ENCODE assay signal across 12 cellular contexts in the genomic region with DNA sequence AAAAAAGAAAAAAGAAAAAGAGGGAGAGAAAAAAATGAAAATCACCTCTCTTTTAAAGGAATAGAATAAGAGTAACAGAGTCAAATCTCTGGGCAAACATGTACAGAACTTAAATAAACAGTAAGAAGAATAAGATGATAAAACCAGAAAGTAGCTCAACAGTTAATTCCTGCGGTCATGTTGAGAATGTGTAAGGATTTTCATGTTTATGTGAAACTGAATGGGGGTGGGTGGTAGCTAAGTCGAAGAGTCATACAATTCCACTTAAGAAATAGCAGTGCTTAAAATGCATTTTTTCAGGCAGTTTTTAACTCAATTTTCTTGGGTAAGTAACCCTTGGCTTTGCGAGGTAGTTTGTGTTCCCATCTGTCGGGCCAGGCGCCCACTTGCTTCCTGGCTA.
DNase-seq lines count a peak whose midpoint lies in the region; ATAC-seq and TF ChIP-seq lines count a peak whose summit lies in the region.
"Had no signal": no experiment of that assay in that cellular context is flagged by ENCODE, and none has a peak within 500 bp of the region (broad histone marks: within the 10 kb centered on the region; RNA-seq: fewer than 3 reads in every experiment).

No MANE protein-coding gene starts in this region.

- TF ChIP-seq CTCF in astrocyte of the spinal cord (IDR thresholded peaks at IDR 0.05; ENCODE audit: low read depth, low read length): no peak

- peaks cover 19% of the 10 kb centered on the region for H3K36me3 Mint-ChIP-seq in T-helper 2 cell treated with Interferon-gamma antibody and Interleukin-4, amounts not matched to agents 5 μg/mL and 100 μg/mL, for 36 hours (ENCODE audit: low read depth)
- H3K36me3 Mint-ChIP-seq in naive thymus-derived CD8-positive, alpha-beta T cell: peaks cover 0 to 88% (median 2%) of the 10 kb centered on the region in 3 donors

- POLR2A ChIA-PET in naive thymus-derived CD8-positive, alpha-beta T cell (lab: Charles Lee): no interaction called here

- H3K27ac Mint-ChIP-seq in T-helper 2 cell treated with Interferon-gamma antibody and Interleukin-4, amounts not matched to agents 5 μg/mL and 100 μg/mL, for 36 hours: peak overlapping the region; percentile 82
- H3K27ac Mint-ChIP-seq in naive thymus-derived CD8-positive, alpha-beta T cell: peak overlapping the region in 8 of 10 donors; percentile 12 to 73 (median 48)

- no peak for DNase-seq in T-helper 2 cell treated with Interferon-gamma antibody and Interleukin-4, amounts not matched to agents 5 μg/mL and 100 μg/mL, for 36 hours (ENCODE audit: low spot score)
- no peak for DNase-seq in T-helper 2 cell
- DNase-seq in HCEC 1CT: peak; percentile 88
- peak; percentile 39 for DNase-seq in astrocyte of the spinal cord (ENCODE audit: low read depth, low spot score)
- no peak for DNase-seq in naive thymus-derived CD8-positive, alpha-beta T cell
- no peak for DNase-seq in stimulated activated CD8-positive, alpha-beta memory T cell treated with anti-CD3 and anti-CD28 coated beads, Interleukin-4, amount 100 ng/mL, for 48 hours
- no peak for DNase-seq in NCI-H146 (lab: John Stamatoyannopoulos, UW)
- DNase-seq: NCI-H1694, NCI-H526 had no signal

- H3K9me3 Mint-ChIP-seq in T-helper 2 cell treated with Interferon-gamma antibody and Interleukin-4, amounts not matched to agents 5 μg/mL and 100 μg/mL, for 36 hours: no peaks in the 10 kb centered on the region
- no peaks in the 10 kb centered on the region for H3K9me3 Mint-ChIP-seq in naive thymus-derived CD8-positive, alpha-beta T cell

- in situ Hi-C loops in astrocyte of the spinal cord (cut with HindIII; ENCODE audit: low sequenced_read_pairs): no loop called here

- H3K4me1 Mint-ChIP-seq in T-helper 2 cell treated with Interferon-gamma antibody and Interleukin-4, amounts not matched to agents 5 μg/mL and 100 μg/mL, for 36 hours (ENCODE audit: low read depth): peaks cover 8% of the 10 kb centered on the region
- H3K4me1 Mint-ChIP-seq in naive thymus-derived CD8-positive, alpha-beta T cell: peaks cover 0 to 12% (median 6%) of the 10 kb centered on the region in 4 donors

- no peak overlapping the region for H3K4me3 ChIP-seq in astrocyte of the spinal cord (ENCODE audit: low read depth, low read length)

- H3K4me3 Mint-ChIP-seq in T-helper 2 cell treated with Interferon-gamma antibody and Interleukin-4, amounts not matched to agents 5 μg/mL and 100 μg/mL, for 36 hours: peak overlapping the region; percentile 40
- H3K4me3 Mint-ChIP-seq in naive thymus-derived CD8-positive, alpha-beta T cell: peak overlapping the region in 2 of 10 donors; percentile 18 to 33

- no peaks in the 10 kb centered on the region for H3K27me3 Mint-ChIP-seq in T-helper 2 cell treated with Interferon-gamma antibody and Interleukin-4, amounts not matched to agents 5 μg/mL and 100 μg/mL, for 36 hours (ENCODE audit: low read depth)
- no peaks in the 10 kb centered on the region for H3K27me3 Mint-ChIP-seq in naive thymus-derived CD8-positive, alpha-beta T cell

- ATAC-seq in naive thymus-derived CD8-positive, alpha-beta T cell: no peak
- ATAC-seq in HG02588 (IDR thresholded peaks at IDR 0.05; ENCODE audit: unreplicated experiment): no peak
- ATAC-seq: HCT116, Panc1 had no signal

Comparison
In these comparisons a context has a peak if more than half of its experiments do, and no peak if none do; other contexts are left out.
1. DNase-seq: peak in HCEC 1CT (single experiment) and astrocyte of the spinal cord (single experiment); none in T-helper 2 cell treated with Interferon-gamma antibody and Interleukin-4, amounts not matched to agents 5 μg/mL and 100 μg/mL, for 36 hours (single experiment), T-helper 2 cell (0 of 5), naive thymus-derived CD8-positive, alpha-beta T cell (0 of 10), stimulated activated CD8-positive, alpha-beta memory T cell treated with anti-CD3 and anti-CD28 coated beads, Interleukin-4, amount 100 ng/mL, for 48 hours (single experiment) and NCI-H146 (single experiment).